Comparison of ENCODE assay signal across 9 cellular contexts in the genomic region with DNA sequence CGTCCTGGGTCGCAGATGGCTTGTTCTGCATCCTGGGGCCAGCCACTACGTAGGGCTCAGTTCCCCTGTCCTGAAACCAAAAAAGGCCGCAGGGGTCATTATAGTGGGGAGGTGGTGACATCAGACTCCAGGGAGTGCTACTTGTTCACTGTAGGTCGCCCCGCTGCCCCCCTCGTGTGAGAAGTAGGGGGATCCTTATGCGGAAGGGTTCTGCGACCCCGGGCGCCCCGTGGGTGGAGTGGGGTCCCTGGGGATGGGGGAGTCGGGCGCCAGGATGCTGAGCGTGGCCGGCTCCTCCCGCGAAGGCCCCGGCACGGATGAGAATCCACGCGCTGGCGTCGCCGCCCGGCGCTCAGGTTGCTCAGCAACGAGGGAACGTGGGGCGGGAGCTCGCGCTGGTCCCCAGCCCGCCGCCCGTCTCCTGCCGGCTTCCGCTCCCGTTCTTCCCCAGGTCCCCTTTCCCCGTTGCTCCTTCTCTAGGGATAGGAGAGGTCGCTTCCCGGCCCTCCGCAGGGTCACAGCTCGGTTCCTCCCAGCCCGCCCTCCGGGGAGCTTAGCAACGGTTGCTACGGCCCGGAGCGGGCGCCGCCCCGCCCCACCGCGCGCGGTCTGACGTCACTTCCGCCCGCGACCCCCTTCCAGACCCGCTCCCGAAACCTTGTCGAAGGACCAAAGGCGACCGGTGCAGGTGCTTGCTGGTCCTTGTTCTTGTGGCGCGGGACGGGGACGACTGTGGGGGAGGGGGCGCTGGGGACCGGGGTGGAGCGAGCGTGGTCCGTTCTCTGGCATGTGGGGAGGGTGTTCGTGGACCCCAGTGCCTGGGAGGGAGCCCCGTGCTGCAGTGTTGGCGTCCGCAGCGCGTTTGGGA. TPM values are rescaled to one million over a fixed set of nuclear protein-coding genes. Genes with fewer than 3 reads are reported as not detected.
A peak's percentile ranks its signal among the peaks of the same experiment; 100 is the strongest.
DNase-seq lines count a peak whose midpoint lies in the region; ATAC-seq lines count a peak whose summit lies in the region.
"Had no signal": no experiment of that assay in that cellular context is flagged by ENCODE, and none has a peak within 500 bp of the region (broad histone marks: within the 10 kb centered on the region; RNA-seq: fewer than 3 reads in every experiment).

A gene with protein sequence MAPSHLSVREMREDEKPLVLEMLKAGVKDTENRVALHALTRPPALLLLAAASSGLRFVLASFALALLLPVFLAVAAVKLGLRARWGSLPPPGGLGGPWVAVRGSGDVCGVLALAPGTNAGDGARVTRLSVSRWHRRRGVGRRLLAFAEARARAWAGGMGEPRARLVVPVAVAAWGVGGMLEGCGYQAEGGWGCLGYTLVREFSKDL (plus strand): TSS at position 618 of the 868 bp plus-strand sequence. CDS start 521 bp downstream, outside the sequence.

- DNase-seq in DMS53 treated with DMSO at 0.1 percent for 48 hours (lab: John Stamatoyannopoulos, UW; ENCODE audit: unreplicated experiment), result peak; percentile 31
- peak; percentile 42 for DNase-seq in NCI-H524 treated with DMSO at 0.1 percent for 48 hours (lab: John Stamatoyannopoulos, UW)
- DNase-seq in activated CD8-positive, alpha-beta T cell treated with anti-CD3 and anti-CD28 coated beads, Interleukin-2, amount 10 ng/mL, durations not matched to agents 7 days and 5 days, result peak; percentile 71
- DNase-seq in effector memory CD8-positive, alpha-beta T cell, result peak; percentile 60 to 67 (median 62)
- DNase-seq in mesendoderm, result peak; percentile 93
- DNase-seq in stimulated activated CD8-positive, alpha-beta memory T cell treated with anti-CD3 and anti-CD28 coated beads, Interleukin-4, amount 100 ng/mL, for 48 hours, result peak; percentile 82

- H2AK5ac ChIP-seq in mesendoderm (ENCODE audit: low read length), result no peak within 1 kb of the TSS

- H3K4me1 ChIP-seq in mesendoderm (ENCODE audit: control insufficient read depth, low read depth, low read length), result peaks cover 8% of the 10 kb centered on the region

- peaks cover 16% of the 10 kb centered on the region for H3K4me1 Mint-ChIP-seq in activated CD8-positive, alpha-beta T cell treated with anti-CD3 and anti-CD28 coated beads, Interleukin-2, amount 10 ng/mL, durations not matched to agents 7 days and 5 days (ENCODE audit: low read depth)
- H3K4me1 Mint-ChIP-seq in effector memory CD8-positive, alpha-beta T cell (ENCODE audit: low read depth in 2 of 2), result peaks cover 7 to 12% of the 10 kb centered on the region in 2 donors

- no peaks in the 10 kb centered on the region for H3K27me3 ChIP-seq in mesendoderm (ENCODE audit: insufficient read depth, low read length, poor library complexity)

- peaks cover 2% of the 10 kb centered on the region for H3K79me1 ChIP-seq in mesendoderm (ENCODE audit: low read length)

- no peak within 1 kb of the TSS for H3K27ac ChIP-seq in mesendoderm (ENCODE audit: low read depth, low read length)
- H3K27ac ChIP-seq: neutrophil had no signal

- peak within 1 kb of the TSS; percentile 75 for H3K9ac ChIP-seq in mesendoderm (ENCODE audit: low read length)

- ATAC-seq in HG02571 (IDR thresholded peaks at IDR 0.05; ENCODE audit: unreplicated experiment), result peak; percentile 49
- peak; percentile 67 for ATAC-seq in activated CD8-positive, alpha-beta T cell treated with anti-CD3 and anti-CD28 coated beads, Interleukin-2, amount 10 ng/mL, durations not matched to agents 7 days and 5 days
- ATAC-seq in effector memory CD8-positive, alpha-beta T cell (replicated peaks), result peak; percentile 78
- ATAC-seq in GM21786 (IDR thresholded peaks at IDR 0.05; ENCODE audit: unreplicated experiment), result no peak

- no peak within 1 kb of the TSS for H4K8ac ChIP-seq in mesendoderm (ENCODE audit: low read depth, low read length)

- H3K56ac ChIP-seq in mesendoderm (ENCODE audit: low read length), result peak within 1 kb of the TSS; percentile 90

- POLR2A ChIA-PET in activated CD8-positive, alpha-beta T cell treated with anti-CD3 and anti-CD28 coated beads, Interleukin-2, amount 10 ng/mL, durations not matched to agents 7 days and 5 days (lab: Charles Lee), result interaction anchor here (0.6 to 2.3 kb wide), 4 partner anchors 9 to 140 kb away, joined by 3 to 12 read pairs (median 4); partner anchors contain the start of genes UBE2S, ZNF628 and ZNF784

- WGBS in mesendoderm (ENCODE audit: extremely low coverage, insufficient coverage, low lambda C conversion rate), result no CpG with 5 or more reads among the region's 80 CpGs

- H3K18ac ChIP-seq in mesendoderm (ENCODE audit: low read length), result peak within 1 kb of the TSS; percentile 57

- H3K23ac ChIP-seq in mesendoderm (ENCODE audit: low read length), result no peak within 1 kb of the TSS

- no peak within 1 kb of the TSS for H2BK15ac ChIP-seq in mesendoderm (replicated peaks; ENCODE audit: low read depth)

- no peaks in the 10 kb centered on the region for H3K27me3 Mint-ChIP-seq in activated CD8-positive, alpha-beta T cell treated with anti-CD3 and anti-CD28 coated beads, Interleukin-2, amount 10 ng/mL, durations not matched to agents 7 days and 5 days (ENCODE audit: low read depth)
- H3K27me3 Mint-ChIP-seq in effector memory CD8-positive, alpha-beta T cell, result no peaks in the 10 kb centered on the region

- CTCF ChIA-PET in activated CD8-positive, alpha-beta T cell treated with anti-CD3 and anti-CD28 coated beads, Interleukin-2, amount 10 ng/mL, durations not matched to agents 7 days and 5 days (lab: Charles Lee), result interaction anchor here (1.3 to 1.8 kb wide), 5 partner anchors 8 to 170 kb away, joined by 3 to 9 read pairs (median 5); partner anchors contain the start of gene ZNF628

- H3K9me3 Mint-ChIP-seq in activated CD8-positive, alpha-beta T cell treated with anti-CD3 and anti-CD28 coated beads, Interleukin-2, amount 10 ng/mL, durations not matched to agents 7 days and 5 days (ENCODE audit: insufficient read depth), result no peaks in the 10 kb centered on the region
- H3K9me3 Mint-ChIP-seq in effector memory CD8-positive, alpha-beta T cell, result no peaks in the 10 kb centered on the region

- no peak within 1 kb of the TSS for H2BK5ac ChIP-seq in mesendoderm (ENCODE audit: low read length)

- H3K79me2 ChIP-seq in mesendoderm (ENCODE audit: control insufficient read depth, insufficient read depth, low read length), result no peaks in the 10 kb centered on the region

- H3K4ac ChIP-seq in mesendoderm (ENCODE audit: low read depth, low read length), result no peak within 1 kb of the TSS

- H3K27ac Mint-ChIP-seq in activated CD8-positive, alpha-beta T cell treated with anti-CD3 and anti-CD28 coated beads, Interleukin-2, amount 10 ng/mL, durations not matched to agents 7 days and 5 days, result peak within 1 kb of the TSS; percentile 88
- H3K27ac Mint-ChIP-seq in effector memory CD8-positive, alpha-beta T cell, result peak within 1 kb of the TSS; percentile 81

- no peak within 1 kb of the TSS for H2BK120ac ChIP-seq in mesendoderm (ENCODE audit: low read depth, low read length)

- no peak within 1 kb of the TSS for H4K5ac ChIP-seq in mesendoderm (ENCODE audit: low read length)

- H3K36me3 ChIP-seq in mesendoderm (ENCODE audit: control insufficient read depth, insufficient read depth, low read length), result no peaks in the 10 kb centered on the region

- peak within 1 kb of the TSS; percentile 56 for H3K4me3 ChIP-seq in mesendoderm (ENCODE audit: low read length)

- peak within 1 kb of the TSS; percentile 76 for H3K4me3 Mint-ChIP-seq in activated CD8-positive, alpha-beta T cell treated with anti-CD3 and anti-CD28 coated beads, Interleukin-2, amount 10 ng/mL, durations not matched to agents 7 days and 5 days
- H3K4me3 Mint-ChIP-seq in effector memory CD8-positive, alpha-beta T cell, result peak within 1 kb of the TSS; percentile 57 to 76

- no peaks in the 10 kb centered on the region for H3K36me3 Mint-ChIP-seq in activated CD8-positive, alpha-beta T cell treated with anti-CD3 and anti-CD28 coated beads, Interleukin-2, amount 10 ng/mL, durations not matched to agents 7 days and 5 days (ENCODE audit: low read depth)
- peaks cover 44% of the 10 kb centered on the region for H3K36me3 Mint-ChIP-seq in effector memory CD8-positive, alpha-beta T cell (ENCODE audit: insufficient read depth)

- H3K4me2 ChIP-seq in mesendoderm (ENCODE audit: low read length), result peak within 1 kb of the TSS; percentile 66

RNA-seq across cellular contexts. Expression of the gene that starts here (rescaled TPM):
- 10 to 100 TPM; 16.2 to 16.4 TPM for total RNA-seq in activated CD8-positive, alpha-beta T cell treated with anti-CD3 and anti-CD28 coated beads, Interleukin-2, amount 10 ng/mL, durations not matched to agents 7 days and 5 days
- polyA plus RNA-seq in mesendoderm (2013, experiment 1 of 2), result 23.8 TPM
- 26.3 TPM for polyA plus RNA-seq in mesendoderm (2013, experiment 2 of 2)

Comparison
In these comparisons a context has a peak if more than half of its experiments do, and no peak if none do; other contexts are left out.
1. DNase-seq: peak in every context shown above with its lines; median percentile 93 in mesendoderm; 82 in stimulated activated CD8-positive, alpha-beta memory T cell treated with anti-CD3 and anti-CD28 coated beads, Interleukin-4, amount 100 ng/mL, for 48 hours; 71 in activated CD8-positive, alpha-beta T cell treated with anti-CD3 and anti-CD28 coated beads, Interleukin-2, amount 10 ng/mL, durations not matched to agents 7 days and 5 days; 62 in effector memory CD8-positive, alpha-beta T cell; 42 in NCI-H524 treated with DMSO at 0.1 percent for 48 hours; 31 in DMS53 treated with DMSO at 0.1 percent for 48 hours.